ENCODE assay signal across 10 cellular contexts in the genomic region with DNA sequence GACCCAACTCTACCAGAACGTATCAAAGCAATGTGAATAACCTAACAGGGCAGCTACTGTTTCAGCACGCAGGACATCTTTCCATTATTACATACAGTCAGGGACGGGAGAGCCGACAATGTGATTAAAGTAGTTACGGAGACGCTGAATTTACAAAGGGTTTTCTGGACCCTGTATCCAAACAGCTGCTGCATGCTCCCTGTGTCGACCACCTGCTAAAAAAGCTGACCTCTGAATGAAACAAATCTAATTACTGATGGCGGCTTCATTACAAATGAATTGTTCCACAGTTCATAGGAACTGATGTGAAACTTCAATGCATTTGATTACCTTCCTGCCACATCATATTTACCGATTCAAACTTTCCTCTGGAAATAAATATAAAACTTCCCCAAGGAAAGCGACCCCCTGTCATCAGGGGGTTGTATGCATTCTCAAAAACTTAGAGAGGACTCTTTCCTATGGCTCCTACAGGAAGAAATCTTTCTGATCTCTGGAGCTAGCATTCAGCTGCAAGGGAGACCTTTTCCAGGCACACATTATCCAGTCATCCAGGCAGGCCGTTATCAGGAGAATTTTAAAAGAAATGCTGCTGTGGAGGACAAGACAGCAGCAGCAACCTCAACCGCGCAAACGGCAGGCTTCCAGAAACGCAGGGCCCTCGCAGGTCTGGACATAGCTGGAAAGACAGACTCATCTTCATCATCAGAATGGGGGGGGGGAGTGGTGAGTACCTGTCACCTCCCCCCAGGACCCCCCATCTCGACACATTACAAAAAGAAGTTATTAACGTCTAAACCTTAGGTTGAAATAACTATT. TPM values are rescaled to one million over a fixed set of nuclear protein-coding genes. Genes with fewer than 3 reads are reported as not detected.
A peak's percentile ranks its signal among the peaks of the same experiment; 100 is the strongest.
DNase-seq lines count a peak whose midpoint lies in the region; TF ChIP-seq lines count a peak whose summit lies in the region.
"Had no signal": no experiment of that assay in that cellular context is flagged by ENCODE, and none has a peak within 500 bp of the region (broad histone marks: within the 10 kb centered on the region; RNA-seq: fewer than 3 reads in every experiment).

No MANE protein-coding gene starts in this region.

- peaks cover 18% of the 10 kb centered on the region for H3K4me1 Mint-ChIP-seq in T-helper 1 cell treated with Interleukin-12 subunit alpha and Interleukin-12 subunit beta and Interleukin-4 antibody, amounts not matched to agents 30 μg/mL and 1 μg/mL, for 36 hours (ENCODE audit: low read depth)

- no peaks in the 10 kb centered on the region for H3K36me3 Mint-ChIP-seq in T-helper 1 cell treated with Interleukin-12 subunit alpha and Interleukin-12 subunit beta and Interleukin-4 antibody, amounts not matched to agents 30 μg/mL and 1 μg/mL, for 36 hours (ENCODE audit: low read depth)

- intact Hi-C loops in testis (cut with DNase I; ENCODE audit: low total_unique reads): no loop called here

- no peak overlapping the region for H3K27ac Mint-ChIP-seq in T-helper 1 cell treated with Interleukin-12 subunit alpha and Interleukin-12 subunit beta and Interleukin-4 antibody, amounts not matched to agents 30 μg/mL and 1 μg/mL, for 36 hours

- in situ Hi-C loops in brain microvascular endothelial cell (cut with HindIII; ENCODE audit: low pct_ligation_motif_present, low sequenced_read_pairs): no loop called here

- H3K27me3 Mint-ChIP-seq in T-helper 1 cell treated with Interleukin-12 subunit alpha and Interleukin-12 subunit beta and Interleukin-4 antibody, amounts not matched to agents 30 μg/mL and 1 μg/mL, for 36 hours (ENCODE audit: low read depth): peaks cover 71% of the 10 kb centered on the region

- 16 to 26% methylated on average over 18 of the region's 18 CpGs for WGBS in testis, 2 donors

- no peaks in the 10 kb centered on the region for H3K27me3 ChIP-seq in brain microvascular endothelial cell (replicated peaks)
- no peaks in the 10 kb centered on the region for H3K27me3 ChIP-seq in testis

- H3K9me3 Mint-ChIP-seq in T-helper 1 cell treated with Interleukin-12 subunit alpha and Interleukin-12 subunit beta and Interleukin-4 antibody, amounts not matched to agents 30 μg/mL and 1 μg/mL, for 36 hours: no peaks in the 10 kb centered on the region

- peaks cover 13% of the 10 kb centered on the region for H3K4me1 ChIP-seq in testis

- no peaks in the 10 kb centered on the region for H3K9me3 ChIP-seq in testis

- H3K4me3 ChIP-seq in brain microvascular endothelial cell (ENCODE audit: low read depth, low read length): peak overlapping the region; percentile 94
- H3K4me3 ChIP-seq in testis: peak overlapping the region in 1 of 2 donors; percentile 75

- H3K27ac ChIP-seq in brain microvascular endothelial cell (peak overlapping the region; percentile 92), testis (no peak overlapping the region)
- H3K27ac ChIP-seq: HL-60 had no signal

- peak overlapping the region; percentile 23 for H3K4me3 Mint-ChIP-seq in T-helper 1 cell treated with Interleukin-12 subunit alpha and Interleukin-12 subunit beta and Interleukin-4 antibody, amounts not matched to agents 30 μg/mL and 1 μg/mL, for 36 hours

- no peaks in the 10 kb centered on the region for H3K36me3 ChIP-seq in brain microvascular endothelial cell (replicated peaks)
- no peaks in the 10 kb centered on the region for H3K36me3 ChIP-seq in testis (ENCODE audit: low read depth, missing control alignments)

- no peak for TF ChIP-seq CTCF in brain microvascular endothelial cell (IDR thresholded peaks at IDR 0.05; ENCODE audit: low read depth, low read length, missing control alignments)
- TF ChIP-seq CTCF in testis (IDR thresholded peaks at IDR 0.05): no peak

- no peak for TF ChIP-seq POLR2A in testis (IDR thresholded peaks at IDR 0.05)

- DNase-seq in T-helper 1 cell (no peak), brain microvascular endothelial cell (peak; percentile 58), left kidney (ENCODE audit: low read depth, low spot score) (peak; percentile 63), testis (peak; percentile 50), cortex of kidney (lab: John Stamatoyannopoulos, UW) (no peak), NAMALWA (ENCODE audit: low spot score) (no peak), DMS 273 treated with DMSO at 0.1 percent for 48 hours (lab: John Stamatoyannopoulos, UW) (no peak)
- DNase-seq: activated CD8-positive, alpha-beta memory T cell treated with anti-CD3 and anti-CD28 coated beads for 24 hours had no signal

RNA-seq across cellular contexts. Expression of a gene that starts 3.1 kb away (rescaled TPM):
- 10 to 100 TPM; 24.7 to 37.7 TPM for total RNA-seq in testis
- polyA plus RNA-seq in testis (ENCODE audit: insufficient read depth, low read depth, low replicate concordance): 17.4 TPM

RNA-seq across cellular contexts. Expression of a gene that starts 35.6 kb away (rescaled TPM):
- total RNA-seq in testis: 100 to 1,000 TPM; 148 to 164 TPM
- 67.6 TPM for polyA plus RNA-seq in testis (ENCODE audit: insufficient read depth, low read depth, low replicate concordance)

Comparison
In these comparisons a context has a peak if more than half of its experiments do, and no peak if none do; other contexts are left out.
1. DNase-seq: peak in brain microvascular endothelial cell (single experiment), left kidney (single experiment) and testis (single experiment); none in T-helper 1 cell (0 of 5), cortex of kidney (single experiment), NAMALWA (single experiment) and DMS 273 treated with DMSO at 0.1 percent for 48 hours (single experiment).